ENCODE assay signal across 12 cellular contexts in the genomic region with DNA sequence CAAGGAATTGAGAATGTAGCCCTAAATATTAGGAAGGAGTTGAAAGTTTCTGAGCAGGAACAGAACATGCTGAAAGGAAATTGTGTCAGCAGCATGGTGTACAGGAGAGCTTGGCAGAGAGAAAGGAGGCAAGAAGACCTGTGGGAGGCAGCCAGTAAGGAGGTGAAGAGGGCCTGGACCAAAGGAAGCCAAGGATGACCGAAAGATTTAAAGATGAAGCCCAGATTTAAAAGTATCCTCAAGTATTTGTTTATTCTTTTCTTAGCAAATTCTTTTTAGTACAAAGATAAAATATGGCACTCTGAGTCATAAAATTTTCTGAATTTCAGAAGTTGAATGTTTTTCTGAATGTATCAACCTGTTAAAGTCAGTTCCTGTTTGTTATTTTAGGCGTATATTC. TPM values are rescaled to one million over a fixed set of nuclear protein-coding genes. Genes with fewer than 3 reads are reported as not detected.
DNase-seq lines count a peak whose midpoint lies in the region; ATAC-seq and TF ChIP-seq lines count a peak whose summit lies in the region.
"Had no signal": no experiment of that assay in that cellular context is flagged by ENCODE, and none has a peak within 500 bp of the region (broad histone marks: within the 10 kb centered on the region; RNA-seq: fewer than 3 reads in every experiment).

No MANE protein-coding gene starts in this region.

- 81% methylated on average over 2 of the region's 2 CpGs for WGBS in smooth muscle cell (ENCODE audit: low lambda C conversion rate)

- peaks cover 16% of the 10 kb centered on the region for H3K27me3 Mint-ChIP-seq in GM23338 (ENCODE audit: insufficient read depth, low read depth, poor library complexity)
- H3K27me3 Mint-ChIP-seq in CD4-positive, alpha-beta memory T cell = no peaks in the 10 kb centered on the region

- H3K4me1 ChIP-seq in GM23338 (ENCODE audit: insufficient read depth) (peaks cover 57% of the 10 kb centered on the region), adipocyte (ENCODE audit: control insufficient read depth, insufficient read depth, low read length) (peaks cover 30% of the 10 kb centered on the region), smooth muscle cell (ENCODE audit: low read depth) (peaks cover 23% of the 10 kb centered on the region)
- H3K4me1 ChIP-seq in CD4-positive, alpha-beta memory T cell (ENCODE audit: insufficient read depth, low read length) = peaks cover 18% of the 10 kb centered on the region
- H3K4me1 ChIP-seq: prostate gland had no signal

- H3K9me2 ChIP-seq in GM23338 (ENCODE audit: insufficient read depth) = no peaks in the 10 kb centered on the region

- H3K36me3 Mint-ChIP-seq in GM23338 (ENCODE audit: low read depth) = peaks cover 3% of the 10 kb centered on the region
- peaks cover 0 to 5% of the 10 kb centered on the region in 2 donors for H3K36me3 Mint-ChIP-seq in CD4-positive, alpha-beta memory T cell

- DNase-seq in GM23338 (ENCODE audit: low spot score) (no peak), adipocyte (ENCODE audit: low read depth) (peak; percentile 58), hepatic stellate cell (ENCODE audit: low spot score) (peak; percentile 26), smooth muscle cell (lab: John Stamatoyannopoulos, UW; ENCODE audit: unreplicated experiment) (no peak)
- DNase-seq in CD4-positive, alpha-beta memory T cell = no peak
- DNase-seq: activated CD8-positive, alpha-beta T cell treated with anti-CD3 and anti-CD28 coated beads for 36 hours; Calu3; NCI-H146 had no signal

- H3F3A ChIP-seq in GM23338 (replicated peaks; ENCODE audit: low read depth) (no peaks in the 10 kb centered on the region), smooth muscle cell (ENCODE audit: low read depth) (peaks cover 4% of the 10 kb centered on the region)

- H4K20me1 ChIP-seq in GM23338 (replicated peaks; ENCODE audit: insufficient read depth) = peaks cover 49% of the 10 kb centered on the region
- peaks cover 62% of the 10 kb centered on the region for H4K20me1 ChIP-seq in smooth muscle cell (ENCODE audit: low read depth)

- intact Hi-C loops in CD4-positive, alpha-beta memory T cell (cut with micrococcal nuclease) = no loop called here

- CTCF ChIA-PET in CD4-positive, alpha-beta memory T cell (lab: Charles Lee; ENCODE audit: partially characterized antibody) = interaction anchor here (0.9 kb wide), 1 partner anchor 37 kb away, joined by 4 read pairs; no protein-coding TSS in a partner anchor

- H3K4me2 ChIP-seq in GM23338 = peak overlapping the region; percentile 83
- H3K4me2 ChIP-seq in smooth muscle cell = peak overlapping the region; percentile 94

- TF ChIP-seq CTCF in GM23338 (conservative IDR thresholded peaks at IDR 0.05; ENCODE audit: low read depth in 2 of 2) (no peak), smooth muscle cell (IDR thresholded peaks at IDR 0.05; ENCODE audit: borderline replicate concordance, insufficient read depth, poor library complexity, severe bottlenecking) (no peak)

- H3K9me3 ChIP-seq in adipocyte (ENCODE audit: control insufficient read depth, low read length) (no peaks in the 10 kb centered on the region), smooth muscle cell (replicated peaks; ENCODE audit: low read depth) (no peaks in the 10 kb centered on the region)
- H3K9me3 ChIP-seq in CD4-positive, alpha-beta memory T cell (ENCODE audit: control insufficient read depth in 1 of 2, low read length in 2 of 2) = no peaks in the 10 kb centered on the region
- H3K9me3 ChIP-seq: prostate gland, tibial nerve had no signal

- H3K36me3 ChIP-seq in GM23338 (ENCODE audit: insufficient read depth) = no peaks in the 10 kb centered on the region
- H3K36me3 ChIP-seq in adipocyte (ENCODE audit: control insufficient read depth, insufficient read depth, low read length, severe bottlenecking) = no peaks in the 10 kb centered on the region
- no peaks in the 10 kb centered on the region for H3K36me3 ChIP-seq in smooth muscle cell (ENCODE audit: low read depth)
- no peaks in the 10 kb centered on the region for H3K36me3 ChIP-seq in CD4-positive, alpha-beta memory T cell (ENCODE audit: insufficient read depth, low read length)
- H3K36me3 ChIP-seq: prostate gland, tibial nerve had no signal

- H3K4me1 Mint-ChIP-seq in GM23338 = peaks cover 60% of the 10 kb centered on the region
- peaks cover 13 to 38% (median 21%) of the 10 kb centered on the region in 4 donors for H3K4me1 Mint-ChIP-seq in CD4-positive, alpha-beta memory T cell

- H3K4me3 ChIP-seq in GM23338 = peak overlapping the region; percentile 68
- peak overlapping the region; percentile 91 for H3K4me3 ChIP-seq in adipocyte (ENCODE audit: low read length)
- no peak overlapping the region for H3K4me3 ChIP-seq in smooth muscle cell
- H3K4me3 ChIP-seq in CD4-positive, alpha-beta memory T cell (ENCODE audit: low read length in 2 of 2) = no peak overlapping the region
- H3K4me3 ChIP-seq: prostate gland had no signal

- H3K9me3 Mint-ChIP-seq in GM23338 = no peaks in the 10 kb centered on the region; the same call in 2 of the 3 replicates
- peaks cover 0 to 2% (median 0%) of the 10 kb centered on the region in 8 donors for H3K9me3 Mint-ChIP-seq in CD4-positive, alpha-beta memory T cell
- H3K9me3 Mint-ChIP-seq: activated CD8-positive, alpha-beta T cell treated with anti-CD3 and anti-CD28 coated beads for 36 hours had no signal

- H3K27me3 ChIP-seq in GM23338 (ENCODE audit: insufficient read depth) (peaks cover 11% of the 10 kb centered on the region), adipocyte (replicated peaks; ENCODE audit: control insufficient read depth, insufficient read depth, low read length) (no peaks in the 10 kb centered on the region), smooth muscle cell (ENCODE audit: low read depth) (no peaks in the 10 kb centered on the region)
- H3K27me3 ChIP-seq in CD4-positive, alpha-beta memory T cell (ENCODE audit: insufficient read depth, low read length) = no peaks in the 10 kb centered on the region
- H3K27me3 ChIP-seq: tibial nerve had no signal

- H2AFZ ChIP-seq in GM23338 = no peak overlapping the region
- no peak overlapping the region for H2AFZ ChIP-seq in smooth muscle cell (ENCODE audit: low read depth)

- H3K79me2 ChIP-seq in GM23338 (replicated peaks; ENCODE audit: insufficient read depth) (peaks cover 80% of the 10 kb centered on the region), smooth muscle cell (ENCODE audit: low read depth) (peaks cover 77% of the 10 kb centered on the region)

- H3K27ac Mint-ChIP-seq in GM23338 = no peak overlapping the region
- H3K27ac Mint-ChIP-seq in CD4-positive, alpha-beta memory T cell = peak overlapping the region in 1 of 7 donors; percentile 16
- H3K27ac Mint-ChIP-seq: activated CD8-positive, alpha-beta T cell treated with anti-CD3 and anti-CD28 coated beads for 36 hours had no signal

- H3K27ac ChIP-seq in GM23338 (ENCODE audit: low read depth) = peak overlapping the region; percentile 8; the same call in 1 of the 2 replicates
- H3K27ac ChIP-seq in smooth muscle cell (ENCODE audit: low read depth) = no peak overlapping the region
- H3K27ac ChIP-seq in CD4-positive, alpha-beta memory T cell (ENCODE audit: low read depth, low read length) = no peak overlapping the region
- H3K27ac ChIP-seq: prostate gland had no signal

- ATAC-seq in GM23338 (no peak), HG02763 (IDR thresholded peaks at IDR 0.05; ENCODE audit: unreplicated experiment) (no peak), GM18873 (IDR thresholded peaks at IDR 0.05; ENCODE audit: low FRiP score, unreplicated experiment) (no peak)
- ATAC-seq: activated CD8-positive, alpha-beta T cell treated with anti-CD3 and anti-CD28 coated beads for 36 hours had no signal

- H3K4me3 Mint-ChIP-seq in GM23338 = peak overlapping the region; percentile 53; the same call in 2 of the 3 replicates
- peak overlapping the region in 2 of 8 donors; percentile 15 to 22 for H3K4me3 Mint-ChIP-seq in CD4-positive, alpha-beta memory T cell
- H3K4me3 Mint-ChIP-seq: activated CD8-positive, alpha-beta T cell treated with anti-CD3 and anti-CD28 coated beads for 36 hours had no signal

- H3K9ac ChIP-seq in adipocyte (ENCODE audit: low read length) (peak overlapping the region; percentile 90), smooth muscle cell (ENCODE audit: low read depth) (no peak overlapping the region)

- POLR2A ChIA-PET in CD4-positive, alpha-beta memory T cell (lab: Charles Lee; ENCODE audit: partially characterized antibody) = no interaction called here

RNA-seq across cellular contexts. Expression of gene PKD2, which starts 3.5 kb away (rescaled TPM):
- 34.8 and 45.3 TPM in 2 replicates for total RNA-seq in GM23338 (2014; rRNA removed; shearing (Covaris generic))
- polyA plus RNA-seq in GM23338 (2016; fragmentation: Nextera tagmentation; extraction: Ambion mirVana) (12.8 and 17.9 TPM in 2 replicates), smooth muscle cell (13.1 and 19.8 TPM in 2 replicates)
- total RNA-seq in smooth muscle cell = 40.6 and 41.4 TPM in 2 replicates
- 1 to 10 TPM; 6.8 to 7.5 TPM for total RNA-seq in CD4-positive, alpha-beta memory T cell
- 1 to 10 TPM in 1 of 2 donors, under 1 TPM in 1; 0.93 to 5.2 TPM for polyA plus RNA-seq in CD4-positive, alpha-beta memory T cell

RNA-seq across cellular contexts. Expression of gene SPP1, which starts 35.4 kb away (rescaled TPM):
- 41.3 and 43.1 TPM in 2 replicates for total RNA-seq in GM23338 (2014; rRNA removed; shearing (Covaris generic))
- 49.0 and 51.3 TPM in 2 replicates for polyA plus RNA-seq in GM23338 (2016; fragmentation: Nextera tagmentation; extraction: Ambion mirVana)
- total RNA-seq in smooth muscle cell = 29.6 and 37.3 TPM in 2 replicates
- 16.2 and 102 TPM in 2 replicates for polyA plus RNA-seq in smooth muscle cell
- total RNA-seq in CD4-positive, alpha-beta memory T cell = 10 to 100 TPM; 15.5 to 19.9 TPM
- polyA plus RNA-seq in CD4-positive, alpha-beta memory T cell = not detected
- total RNA-seq: activated CD8-positive, alpha-beta T cell treated with anti-CD3 and anti-CD28 coated beads for 36 hours had no signal

Comparison
In these comparisons a context has a peak if more than half of its experiments do, and no peak if none do; other contexts are left out.
1. DNase-seq: peak in adipocyte (single experiment) and hepatic stellate cell (single experiment); none in GM23338 (single experiment), smooth muscle cell (single experiment) and CD4-positive, alpha-beta memory T cell (0 of 5).
2. H3K4me3 ChIP-seq: peak in GM23338 (single experiment) and adipocyte (single experiment); none in smooth muscle cell (single experiment) and CD4-positive, alpha-beta memory T cell (0 of 2).